In the genomic region with DNA sequence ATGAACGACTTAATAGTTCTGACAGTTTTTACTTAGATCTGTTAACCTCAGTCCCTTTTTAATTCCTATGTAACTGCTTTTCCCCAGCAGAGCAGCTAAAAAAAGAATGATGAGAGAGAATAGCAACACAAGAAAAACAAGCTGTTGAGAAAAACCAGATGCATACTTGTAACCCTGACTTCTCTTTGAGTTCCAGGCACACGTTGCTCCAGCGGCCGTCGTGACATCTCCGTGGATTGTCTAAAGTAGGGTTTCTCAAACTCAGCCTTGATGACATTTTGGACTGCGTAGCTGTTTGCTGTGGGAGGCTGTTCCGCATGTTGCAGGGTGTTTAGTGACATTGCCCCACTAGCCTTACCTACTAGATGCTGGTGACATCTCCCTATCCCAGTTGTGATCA, we compare ENCODE assay signal across 18 cellular contexts.
DNase-seq lines count a peak whose midpoint lies in the region; FAIRE-seq and TF ChIP-seq lines count a peak whose summit lies in the region.
"Had no signal": no experiment of that assay in that cellular context is flagged by ENCODE, and none has a peak within 500 bp of the region (broad histone marks: within the 10 kb centered on the region; RNA-seq: fewer than 3 reads in every experiment).

No MANE protein-coding gene starts in this region.

- no peak overlapping the region for H3K14ac ChIP-seq in H9 (ENCODE audit: insufficient read depth, low read length)

- no peak overlapping the region for H3K9ac ChIP-seq in SK-N-SH
- no peak overlapping the region for H3K9ac ChIP-seq in smooth muscle cell (ENCODE audit: low read depth)
- no peak overlapping the region for H3K9ac ChIP-seq in H9 (ENCODE audit: extremely low read depth, insufficient read length, low read length)

- H3K9me3 ChIP-seq in SK-N-SH (no peaks in the 10 kb centered on the region), esophagus muscularis mucosa (no peaks in the 10 kb centered on the region), hepatocyte (ENCODE audit: low read depth) (no peaks in the 10 kb centered on the region), smooth muscle cell (replicated peaks; ENCODE audit: low read depth) (no peaks in the 10 kb centered on the region), H9 (ENCODE audit: control insufficient read depth, low read depth, low read length) (no peaks in the 10 kb centered on the region)

- H2AFZ ChIP-seq in SK-N-SH (ENCODE audit: low read depth) (no peak overlapping the region), hepatocyte (no peak overlapping the region), smooth muscle cell (ENCODE audit: low read depth) (no peak overlapping the region), H9 (ENCODE audit: low read length) (no peak overlapping the region)

- H3K27me3 Mint-ChIP-seq in H9 (ENCODE audit: low read depth) = no peaks in the 10 kb centered on the region; the same call in 1 of the 2 replicates
- H3K27me3 Mint-ChIP-seq in activated naive CD4-positive, alpha-beta T cell treated with anti-CD3 and anti-CD28 coated beads, Interleukin-2, amount 10 ng/mL, durations not matched to agents 7 days and 5 days = no peaks in the 10 kb centered on the region
- H3K27me3 Mint-ChIP-seq: CD8-positive, alpha-beta memory T cell had no signal

- intact Hi-C loops in esophagus muscularis mucosa (cut with DNase I) = no loop called here

- H2BK20ac ChIP-seq in H9 (ENCODE audit: low read depth, low read length, poor library complexity, severe bottlenecking) = no peak overlapping the region

- no peaks in the 10 kb centered on the region for H3K36me3 Mint-ChIP-seq in H9 (ENCODE audit: insufficient read depth in 1 of 3, low read depth in 3 of 3)
- no peaks in the 10 kb centered on the region for H3K36me3 Mint-ChIP-seq in activated naive CD4-positive, alpha-beta T cell treated with anti-CD3 and anti-CD28 coated beads, Interleukin-2, amount 10 ng/mL, durations not matched to agents 7 days and 5 days

- H4K91ac ChIP-seq in H9 (ENCODE audit: insufficient read length, low read depth, low read length) = no peak overlapping the region

- H4K5ac ChIP-seq in H9 (ENCODE audit: insufficient read length, low read depth, low read length) = no peak overlapping the region

- no peak overlapping the region for H3K27ac Mint-ChIP-seq in H9
- no peak overlapping the region for H3K27ac Mint-ChIP-seq in activated naive CD4-positive, alpha-beta T cell treated with anti-CD3 and anti-CD28 coated beads, Interleukin-2, amount 10 ng/mL, durations not matched to agents 7 days and 5 days
- H3K27ac Mint-ChIP-seq: CD8-positive, alpha-beta memory T cell had no signal

- H3K4me1 Mint-ChIP-seq in H9 = peaks cover 0 to 2% of the 10 kb centered on the region in 2 experiments; a peak in 1 of 4 replicates
- no peaks in the 10 kb centered on the region for H3K4me1 Mint-ChIP-seq in activated naive CD4-positive, alpha-beta T cell treated with anti-CD3 and anti-CD28 coated beads, Interleukin-2, amount 10 ng/mL, durations not matched to agents 7 days and 5 days
- H3K4me1 Mint-ChIP-seq: CD8-positive, alpha-beta memory T cell had no signal

- H4K8ac ChIP-seq in H9 (replicated peaks; ENCODE audit: insufficient read length, low read depth, low read length) = no peak overlapping the region

- H3K4me1 ChIP-seq in SK-N-SH (ENCODE audit: control insufficient read depth in 1 of 2, insufficient read depth in 2 of 2, low read depth in 1 of 2, low read length in 1 of 2) (peaks cover 0 to 3% of the 10 kb centered on the region in 2 experiments; a peak in 1 of 4 replicates), esophagus muscularis mucosa (peaks cover 4 to 17% (median 15%) of the 10 kb centered on the region in 4 donors), hepatocyte (ENCODE audit: insufficient read depth) (no peaks in the 10 kb centered on the region), smooth muscle cell (ENCODE audit: low read depth) (no peaks in the 10 kb centered on the region), H9 (ENCODE audit: insufficient read depth, low read length) (no peaks in the 10 kb centered on the region)

- no peak for FAIRE-seq in D721Med (lab: Jason Lieb, UNC)
- FAIRE-seq: H1 had no signal

- no peak overlapping the region for H3K4me3 Mint-ChIP-seq in H9
- no peak overlapping the region for H3K4me3 Mint-ChIP-seq in activated naive CD4-positive, alpha-beta T cell treated with anti-CD3 and anti-CD28 coated beads, Interleukin-2, amount 10 ng/mL, durations not matched to agents 7 days and 5 days
- H3K4me3 Mint-ChIP-seq: CD8-positive, alpha-beta memory T cell had no signal

- no peak overlapping the region for H3K4ac ChIP-seq in H9 (ENCODE audit: low read depth, low read length)

- H2BK120ac ChIP-seq in H9 (ENCODE audit: low read depth, low read length, poor library complexity, severe bottlenecking) = no peak overlapping the region

- no peak overlapping the region for H2BK12ac ChIP-seq in H9 (ENCODE audit: insufficient read length, low read depth, low read length)

- WGBS in SK-N-SH (ENCODE audit: low lambda C conversion rate) = 70% methylated on average over 8 of the region's 8 CpGs
- whole genome bisulfite sequencing in esophagus muscularis mucosa = 38% methylated on average over 8 of the region's 8 CpGs
- 60% methylated on average over 8 of the region's 8 CpGs for WGBS in hepatocyte (ENCODE audit: low lambda C conversion rate, missing lambda C conversion rate)
- WGBS in smooth muscle cell (ENCODE audit: low lambda C conversion rate) = 17% methylated on average over 8 of the region's 8 CpGs
- no CpG with 5 or more reads among the region's 8 CpGs for WGBS in H9 (ENCODE audit: extremely low coverage, insufficient read length, low lambda C conversion rate)

- no peak overlapping the region for H2BK15ac ChIP-seq in H9 (ENCODE audit: low read depth, low read length)

- H3K9me2 ChIP-seq in SK-N-SH = no peaks in the 10 kb centered on the region
- no peaks in the 10 kb centered on the region for H3K9me2 ChIP-seq in hepatocyte (replicated peaks; ENCODE audit: insufficient read depth)

- no peak for TF ChIP-seq RAD21 in SK-N-SH (IDR thresholded peaks at IDR 0.05; ENCODE audit: low read length)

- POLR2A ChIA-PET in SK-N-SH (lab: Yijun Ruan, JAX) = no interaction called here

- no peak overlapping the region for H3K56ac ChIP-seq in H9 (ENCODE audit: insufficient read length, low read depth, low read length)

- no peak overlapping the region for H3K23ac ChIP-seq in H9 (ENCODE audit: insufficient read length, low read depth, low read length)

- H3K27ac ChIP-seq in SK-N-SH (ENCODE audit: low read depth in 2 of 2, low read length in 1 of 2) (peak overlapping the region in 1 of 2 experiments; percentile 78; a peak in 3 of 4 replicates), esophagus muscularis mucosa (replicated peaks in 1 of 4) (peak overlapping the region in 3 of 4 donors; percentile 4 to 69 (median 62)), hepatocyte (peak overlapping the region; percentile 71), smooth muscle cell (ENCODE audit: low read depth) (no peak overlapping the region), H9 (ENCODE audit: insufficient read length, low read depth, low read length) (no peak overlapping the region)

- TF ChIP-seq EP300 in SK-N-SH (IDR thresholded peaks at IDR 0.05; ENCODE audit: borderline replicate concordance in 1 of 2, low read depth in 1 of 2, low read length in 1 of 2) = no peak
- TF ChIP-seq EP300 in esophagus muscularis mucosa (IDR thresholded peaks at IDR 0.05) = no peak

- H3K36me3 ChIP-seq in SK-N-SH (replicated peaks in 1 of 2; ENCODE audit: control insufficient read depth in 1 of 2, insufficient read depth in 2 of 2, low read length in 1 of 2) (no peaks in the 10 kb centered on the region), esophagus muscularis mucosa (no peaks in the 10 kb centered on the region), hepatocyte (replicated peaks; ENCODE audit: insufficient read depth, low read depth) (no peaks in the 10 kb centered on the region), smooth muscle cell (ENCODE audit: low read depth) (no peaks in the 10 kb centered on the region)

- H2AK5ac ChIP-seq in H9 (ENCODE audit: insufficient read length, low read length) = no peak overlapping the region

- 0 out of 2 replicates have a peak overlapping the region, but pooled peaks have one; percentile 38 for H3K4me2 ChIP-seq in SK-N-SH
- no peak overlapping the region for H3K4me2 ChIP-seq in hepatocyte
- peak overlapping the region; percentile 27 for H3K4me2 ChIP-seq in smooth muscle cell
- H3K4me2 ChIP-seq in H9 (ENCODE audit: insufficient read depth, insufficient read length, low read length) = no peak overlapping the region

- H3F3A ChIP-seq in SK-N-SH (replicated peaks; ENCODE audit: insufficient read depth) = peaks cover 3% of the 10 kb centered on the region
- H3F3A ChIP-seq in smooth muscle cell (ENCODE audit: low read depth) = no peaks in the 10 kb centered on the region

- DNase-seq in SK-N-SH (no peak), esophagus muscularis mucosa (ENCODE audit: extremely low spot score) (no peak), hepatocyte (ENCODE audit: low spot score) (no peak), smooth muscle cell (lab: John Stamatoyannopoulos, UW; ENCODE audit: unreplicated experiment) (no peak), D721Med (ENCODE audit: insufficient read length, low spot score) (no peak), H9 (no peak)
- DNase-seq in activated naive CD4-positive, alpha-beta T cell treated with anti-CD3 and anti-CD28 coated beads, Interleukin-2, amount 10 ng/mL, durations not matched to agents 7 days and 5 days = no peak
- DNase-seq: C1 segment of cervical spinal cord; CD8-positive, alpha-beta memory T cell; DND-41; KG1; MV-4-11; NCI-H1694 treated with DMSO at 0.1 percent for 48 hours; NCI-H2107; NCI-H510A treated with DMSO at 0.1 percent for 48 hours; NCI-H82; SIG-M5 had no signal

- no peaks in the 10 kb centered on the region for H3K23me2 ChIP-seq in H9 (ENCODE audit: insufficient read length, low read depth, low read length, poor library complexity, severe bottlenecking)

- no peaks in the 10 kb centered on the region for H4K20me1 ChIP-seq in SK-N-SH (ENCODE audit: insufficient read depth)
- H4K20me1 ChIP-seq in hepatocyte (ENCODE audit: insufficient read depth, poor library complexity, severe bottlenecking) = no peaks in the 10 kb centered on the region
- peaks cover 5% of the 10 kb centered on the region for H4K20me1 ChIP-seq in smooth muscle cell (ENCODE audit: low read depth)
- no peaks in the 10 kb centered on the region for H4K20me1 ChIP-seq in H9 (ENCODE audit: control insufficient read depth, insufficient read depth, insufficient read length)

- CTCF ChIA-PET in SK-N-SH (lab: Yijun Ruan, JAX) = interaction anchor here (0.8 to 1.5 kb wide), 2 partner anchors 11 to 205 kb away, joined by 3 to 4 read pairs; no protein-coding TSS in a partner anchor
- CTCF ChIA-PET in activated naive CD4-positive, alpha-beta T cell treated with anti-CD3 and anti-CD28 coated beads, Interleukin-2, amount 10 ng/mL, durations not matched to agents 7 days and 5 days (lab: Charles Lee) = no interaction called here

- no peaks in the 10 kb centered on the region for H3K9me3 Mint-ChIP-seq in H9
- no peaks in the 10 kb centered on the region for H3K9me3 Mint-ChIP-seq in activated naive CD4-positive, alpha-beta T cell treated with anti-CD3 and anti-CD28 coated beads, Interleukin-2, amount 10 ng/mL, durations not matched to agents 7 days and 5 days
- H3K9me3 Mint-ChIP-seq: CD8-positive, alpha-beta memory T cell had no signal

- no peak overlapping the region for H3K18ac ChIP-seq in H9 (ENCODE audit: insufficient read length, low read depth, low read length)

- H3K27me3 ChIP-seq in SK-N-SH (ENCODE audit: insufficient read depth) (no peaks in the 10 kb centered on the region), esophagus muscularis mucosa (no peaks in the 10 kb centered on the region), hepatocyte (no peaks in the 10 kb centered on the region), smooth muscle cell (ENCODE audit: low read depth) (no peaks in the 10 kb centered on the region), H9 (ENCODE audit: insufficient read depth, low read length) (no peaks in the 10 kb centered on the region)

- H3T11ph ChIP-seq in H9 (ENCODE audit: low read length) = no peak overlapping the region

- TF ChIP-seq POLR2A in esophagus muscularis mucosa (IDR thresholded peaks at IDR 0.05; ENCODE audit: low read depth) = no peak

- H2BK5ac ChIP-seq in H9 (ENCODE audit: insufficient read length, low read length) = no peak overlapping the region

- no peaks in the 10 kb centered on the region for H3K79me2 ChIP-seq in SK-N-SH (ENCODE audit: insufficient read depth)
- H3K79me2 ChIP-seq in hepatocyte = no peaks in the 10 kb centered on the region
- no peaks in the 10 kb centered on the region for H3K79me2 ChIP-seq in smooth muscle cell (ENCODE audit: low read depth)
- H3K79me2 ChIP-seq in H9 (ENCODE audit: insufficient read depth, low read length) = no peaks in the 10 kb centered on the region

- TF ChIP-seq CTCF in SK-N-SH (IDR thresholded peaks at IDR 0.05) (no peak), esophagus muscularis mucosa (IDR thresholded peaks at IDR 0.05) (no peak), hepatocyte (IDR thresholded peaks at IDR 0.05; ENCODE audit: poor library complexity) (no peak), smooth muscle cell (IDR thresholded peaks at IDR 0.05; ENCODE audit: borderline replicate concordance, insufficient read depth, poor library complexity, severe bottlenecking) (no peak), D721Med (IDR thresholded peaks at IDR 0.05; ENCODE audit: insufficient read depth, missing control alignments) (no peak), H9 (conservative IDR thresholded peaks at IDR 0.05) (no peak)

- H3K4me3 ChIP-seq in SK-N-SH (ENCODE audit: low read depth in 2 of 2, low read length in 1 of 2) (no peak overlapping the region), esophagus muscularis mucosa (peak overlapping the region in 1 of 4 donors; percentile 6), hepatocyte (no peak overlapping the region), smooth muscle cell (no peak overlapping the region)

- no peaks in the 10 kb centered on the region for H3K79me1 ChIP-seq in H9 (ENCODE audit: insufficient read depth, low read depth, low read length, poor library complexity, severe bottlenecking)

Comparison
In these comparisons a context has a peak if more than half of its experiments do, and no peak if none do; other contexts are left out.
1. H3K27ac ChIP-seq: peak in esophagus muscularis mucosa (3 of 4) and hepatocyte (single experiment); none in smooth muscle cell (single experiment) and H9 (single experiment).
2. H3K4me2 ChIP-seq: peak in SK-N-SH (single experiment) and smooth muscle cell (single experiment); none in hepatocyte (single experiment) and H9 (single experiment).